3 cellular contexts compared by ENCODE assay signal in the genomic region with DNA sequence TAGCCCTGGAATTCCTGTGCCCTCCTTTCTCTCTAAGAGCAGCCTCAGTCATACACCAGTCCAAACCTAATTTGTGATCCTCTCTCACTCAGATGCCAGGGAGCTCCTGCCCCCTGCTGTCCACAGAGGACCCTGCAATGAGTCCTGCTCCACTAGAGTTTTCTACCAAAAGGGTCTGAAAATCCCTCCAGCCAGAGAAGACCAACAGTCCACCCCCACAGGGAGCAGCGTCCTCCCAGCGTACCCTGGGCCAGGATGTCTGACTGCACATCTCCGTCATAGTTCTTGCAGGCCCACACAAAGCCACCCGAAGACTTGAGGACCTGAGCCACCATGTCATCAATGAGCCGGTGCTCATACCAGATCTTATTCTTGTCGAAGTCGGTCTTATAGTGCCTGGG.
TF ChIP-seq lines count a peak whose summit lies in the region.

No MANE protein-coding gene starts in this region.

TF ChIP-seq in WTC11, 78 proteins besides CTCF, POLR2A, EP300 and RAD21 (continues in another document):
- TF ChIP-seq ZNF121 (CRISPR knock-in tag; IDR thresholded peaks at IDR 0.05) (no peak), ETV6 (CRISPR knock-in tag; IDR thresholded peaks at IDR 0.05) (no peak), SMAD4 (CRISPR knock-in tag; IDR thresholded peaks at IDR 0.05) (no peak), TCF7 (CRISPR knock-in tag; IDR thresholded peaks at IDR 0.05; ENCODE audit: low read depth) (no peak), MXD4 (CRISPR knock-in tag; IDR thresholded peaks at IDR 0.05; ENCODE audit: borderline replicate concordance) (no peak), JUN (CRISPR knock-in tag; IDR thresholded peaks at IDR 0.05) (no peak)
- TF ChIP-seq, protein P1, sequence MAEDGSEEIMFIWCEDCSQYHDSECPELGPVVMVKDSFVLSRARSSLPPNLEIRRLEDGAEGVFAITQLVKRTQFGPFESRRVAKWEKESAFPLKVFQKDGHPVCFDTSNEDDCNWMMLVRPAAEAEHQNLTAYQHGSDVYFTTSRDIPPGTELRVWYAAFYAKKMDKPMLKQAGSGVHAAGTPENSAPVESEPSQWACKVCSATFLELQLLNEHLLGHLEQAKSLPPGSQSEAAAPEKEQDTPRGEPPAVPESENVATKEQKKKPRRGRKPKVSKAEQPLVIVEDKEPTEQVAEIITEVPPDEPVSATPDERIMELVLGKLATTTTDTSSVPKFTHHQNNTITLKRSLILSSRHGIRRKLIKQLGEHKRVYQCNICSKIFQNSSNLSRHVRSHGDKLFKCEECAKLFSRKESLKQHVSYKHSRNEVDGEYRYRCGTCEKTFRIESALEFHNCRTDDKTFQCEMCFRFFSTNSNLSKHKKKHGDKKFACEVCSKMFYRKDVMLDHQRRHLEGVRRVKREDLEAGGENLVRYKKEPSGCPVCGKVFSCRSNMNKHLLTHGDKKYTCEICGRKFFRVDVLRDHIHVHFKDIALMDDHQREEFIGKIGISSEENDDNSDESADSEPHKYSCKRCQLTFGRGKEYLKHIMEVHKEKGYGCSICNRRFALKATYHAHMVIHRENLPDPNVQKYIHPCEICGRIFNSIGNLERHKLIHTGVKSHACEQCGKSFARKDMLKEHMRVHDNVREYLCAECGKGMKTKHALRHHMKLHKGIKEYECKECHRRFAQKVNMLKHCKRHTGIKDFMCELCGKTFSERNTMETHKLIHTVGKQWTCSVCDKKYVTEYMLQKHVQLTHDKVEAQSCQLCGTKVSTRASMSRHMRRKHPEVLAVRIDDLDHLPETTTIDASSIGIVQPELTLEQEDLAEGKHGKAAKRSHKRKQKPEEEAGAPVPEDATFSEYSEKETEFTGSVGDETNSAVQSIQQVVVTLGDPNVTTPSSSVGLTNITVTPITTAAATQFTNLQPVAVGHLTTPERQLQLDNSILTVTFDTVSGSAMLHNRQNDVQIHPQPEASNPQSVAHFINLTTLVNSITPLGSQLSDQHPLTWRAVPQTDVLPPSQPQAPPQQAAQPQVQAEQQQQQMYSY (CRISPR knock-in tag; IDR thresholded peaks at IDR 0.05) = no peak
- TF ChIP-seq, protein P2, sequence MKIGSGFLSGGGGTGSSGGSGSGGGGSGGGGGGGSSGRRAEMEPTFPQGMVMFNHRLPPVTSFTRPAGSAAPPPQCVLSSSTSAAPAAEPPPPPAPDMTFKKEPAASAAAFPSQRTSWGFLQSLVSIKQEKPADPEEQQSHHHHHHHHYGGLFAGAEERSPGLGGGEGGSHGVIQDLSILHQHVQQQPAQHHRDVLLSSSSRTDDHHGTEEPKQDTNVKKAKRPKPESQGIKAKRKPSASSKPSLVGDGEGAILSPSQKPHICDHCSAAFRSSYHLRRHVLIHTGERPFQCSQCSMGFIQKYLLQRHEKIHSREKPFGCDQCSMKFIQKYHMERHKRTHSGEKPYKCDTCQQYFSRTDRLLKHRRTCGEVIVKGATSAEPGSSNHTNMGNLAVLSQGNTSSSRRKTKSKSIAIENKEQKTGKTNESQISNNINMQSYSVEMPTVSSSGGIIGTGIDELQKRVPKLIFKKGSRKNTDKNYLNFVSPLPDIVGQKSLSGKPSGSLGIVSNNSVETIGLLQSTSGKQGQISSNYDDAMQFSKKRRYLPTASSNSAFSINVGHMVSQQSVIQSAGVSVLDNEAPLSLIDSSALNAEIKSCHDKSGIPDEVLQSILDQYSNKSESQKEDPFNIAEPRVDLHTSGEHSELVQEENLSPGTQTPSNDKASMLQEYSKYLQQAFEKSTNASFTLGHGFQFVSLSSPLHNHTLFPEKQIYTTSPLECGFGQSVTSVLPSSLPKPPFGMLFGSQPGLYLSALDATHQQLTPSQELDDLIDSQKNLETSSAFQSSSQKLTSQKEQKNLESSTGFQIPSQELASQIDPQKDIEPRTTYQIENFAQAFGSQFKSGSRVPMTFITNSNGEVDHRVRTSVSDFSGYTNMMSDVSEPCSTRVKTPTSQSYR (CRISPR knock-in tag; IDR thresholded peaks at IDR 0.05) = no peak

TF ChIP-seq in H1, 55 proteins besides CTCF, POLR2A, EP300 and RAD21:
- no peak for TF ChIP-seq SRF (IDR thresholded peaks at IDR 0.05; ENCODE audit: low read depth, low read length)

TF ChIP-seq in neural cell, 6 proteins besides CTCF, POLR2A, EP300 and RAD21:
- peak; percentile 64 for TF ChIP-seq SMC3 (conservative IDR thresholded peaks at IDR 0.05; ENCODE audit: poor library complexity)
- TF ChIP-seq MXI1 (conservative IDR thresholded peaks at IDR 0.05; ENCODE audit: poor library complexity, severe bottlenecking) = no peak
TF ChIP-seq in neural cell: peak in this region for 1.
